Comparison of ENCODE assay signal across 1 cellular context in genomic region chr10:84574101-84574500, GRCh38.
TF ChIP-seq lines count a peak whose summit lies in the region.

No MANE protein-coding gene starts in this region.

TF ChIP-seq in GM23338, 12 proteins besides CTCF, POLR2A, EP300 and RAD21 (continued from another document):
- TF ChIP-seq REST (IDR thresholded peaks at IDR 0.05; ENCODE audit: unreplicated experiment): no peak
- no peak for TF ChIP-seq POLR2AphosphoS5 (IDR thresholded peaks at IDR 0.05; ENCODE audit: low read depth)
- no peak for TF ChIP-seq NANOG (IDR thresholded peaks at IDR 0.05; ENCODE audit: borderline replicate concordance)
